23 cellular contexts compared by ENCODE assay signal in the genomic region with DNA sequence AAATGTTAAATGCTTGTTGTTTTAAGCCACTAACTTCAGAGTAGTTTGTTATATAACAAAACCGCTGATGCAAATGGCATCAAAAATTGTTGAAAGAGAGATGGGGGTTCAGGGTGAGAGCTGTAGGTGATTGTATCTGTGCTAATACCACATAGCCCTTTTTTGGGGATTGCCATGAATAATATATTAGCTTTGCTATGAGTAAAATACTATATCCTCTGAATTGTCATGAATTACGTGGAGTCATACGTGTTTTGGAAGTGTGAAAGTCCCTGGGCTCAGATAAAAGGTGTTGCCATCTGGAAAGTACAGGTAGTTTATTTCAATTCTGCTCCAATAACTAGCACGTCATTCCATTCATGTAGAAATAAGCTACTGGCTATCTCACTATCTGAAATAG. TPM values are rescaled to one million over a fixed set of nuclear protein-coding genes. Genes with fewer than 3 reads are reported as not detected.
DNase-seq lines count a peak whose midpoint lies in the region; ATAC-seq and TF ChIP-seq lines count a peak whose summit lies in the region.
"Had no signal": no experiment of that assay in that cellular context is flagged by ENCODE, and none has a peak within 500 bp of the region (broad histone marks: within the 10 kb centered on the region; RNA-seq: fewer than 3 reads in every experiment).

No MANE protein-coding gene starts in this region.

- H3K36me3 ChIP-seq in spleen: peaks cover 0 to under 1% (median 0%) of the 10 kb centered on the region in 6 donors
- H3K36me3 ChIP-seq: ascending aorta, transverse colon had no signal

- peaks cover 0 to 51% (median 22%) of the 10 kb centered on the region in 6 donors for H3K4me1 ChIP-seq in spleen
- H3K4me1 ChIP-seq: ascending aorta had no signal

- H3K27me3 ChIP-seq in spleen (replicated peaks in 1 of 7): peaks cover 0 to 7% (median 0%) of the 10 kb centered on the region in 7 donors
- H3K27me3 ChIP-seq: ascending aorta, hepatocyte, transverse colon had no signal

- peak; percentile 30 for ATAC-seq in GM18502 (IDR thresholded peaks at IDR 0.05; ENCODE audit: poor library complexity, unreplicated experiment)
- ATAC-seq in HG02610 (IDR thresholded peaks at IDR 0.05; ENCODE audit: unreplicated experiment): peak; percentile 61
- ATAC-seq in HG03558 (IDR thresholded peaks at IDR 0.05; ENCODE audit: extremely low read depth, unreplicated experiment): peak; percentile 4
- ATAC-seq in HG02938 (IDR thresholded peaks at IDR 0.05; ENCODE audit: unreplicated experiment): no peak
- ATAC-seq: activated CD4-positive, alpha-beta T cell treated with anti-CD3 and anti-CD28 coated beads for 36 hours; HCT116; left ventricle myocardium superior; Right ventricle myocardium inferior; stimulated activated naive CD8-positive, alpha-beta T cell treated with anti-CD3 and anti-CD28 coated beads, Interleukin-15, amount 100 ng/mL, for 72 hours had no signal

- WGBS in spleen, 5 donors: 63 to 85% (median 73%) methylated on average over 4 of the region's 4 CpGs

- H3K27ac Mint-ChIP-seq in activated CD4-positive, alpha-beta T cell treated with anti-CD3 and anti-CD28 coated beads, Interleukin-2, amount 10 ng/mL, durations not matched to agents 24 days and 14 days: no peak overlapping the region
- H3K27ac Mint-ChIP-seq: activated CD4-positive, alpha-beta T cell treated with anti-CD3 and anti-CD28 coated beads for 36 hours; activated naive CD4-positive, alpha-beta T cell treated with anti-CD3 and anti-CD28 coated beads, Interleukin-2, amount 50 U/mL, for 24 hours; progenitor cell of endocrine pancreas; stimulated activated naive CD8-positive, alpha-beta T cell treated with anti-CD3 and anti-CD28 coated beads, Interleukin-15, amount 100 ng/mL, for 72 hours had no signal

- H3K27ac ChIP-seq in spleen: peak overlapping the region in 5 of 8 donors; percentile 38 to 60 (median 52)
- H3K27ac ChIP-seq: ascending aorta, epithelial cell of prostate, hepatocyte, transverse colon had no signal

- no peak for TF ChIP-seq CTCF in spleen (IDR thresholded peaks at IDR 0.05 in 8 of 11, conservative IDR thresholded peaks at IDR 0.05 in 3 of 11)
- no peak for TF ChIP-seq CTCF in GM13976 (IDR thresholded peaks at IDR 0.05; ENCODE audit: borderline replicate concordance, control extremely low read depth, extremely low read depth, insufficient read depth, missing control alignments)

- H3K4me1 Mint-ChIP-seq in activated CD4-positive, alpha-beta T cell treated with anti-CD3 and anti-CD28 coated beads, Interleukin-2, amount 10 ng/mL, durations not matched to agents 24 days and 14 days: peaks cover 5% of the 10 kb centered on the region
- H3K4me1 Mint-ChIP-seq: activated CD4-positive, alpha-beta T cell treated with anti-CD3 and anti-CD28 coated beads for 36 hours; central memory CD8-positive, alpha-beta T cell had no signal

- H3K9me3 ChIP-seq in spleen: no peaks in the 10 kb centered on the region
- H3K9me3 ChIP-seq: ascending aorta, transverse colon had no signal

- H3K36me3 Mint-ChIP-seq in activated CD4-positive, alpha-beta T cell treated with anti-CD3 and anti-CD28 coated beads, Interleukin-2, amount 10 ng/mL, durations not matched to agents 24 days and 14 days (ENCODE audit: low read depth): no peaks in the 10 kb centered on the region
- H3K36me3 Mint-ChIP-seq: activated naive CD4-positive, alpha-beta T cell treated with anti-CD3 and anti-CD28 coated beads, Interleukin-2, amount 50 U/mL, for 24 hours had no signal

- no peak for TF ChIP-seq POLR2A in spleen (IDR thresholded peaks at IDR 0.05)

- H3K9me3 Mint-ChIP-seq in activated CD4-positive, alpha-beta T cell treated with anti-CD3 and anti-CD28 coated beads, Interleukin-2, amount 10 ng/mL, durations not matched to agents 24 days and 14 days: no peaks in the 10 kb centered on the region
- H3K9me3 Mint-ChIP-seq: activated naive CD4-positive, alpha-beta T cell treated with anti-CD3 and anti-CD28 coated beads, Interleukin-2, amount 50 U/mL, for 24 hours; central memory CD8-positive, alpha-beta T cell; stimulated activated naive CD8-positive, alpha-beta T cell treated with anti-CD3 and anti-CD28 coated beads, Interleukin-15, amount 100 ng/mL, for 72 hours had no signal

- in situ Hi-C loops in GM13976 (cut with MboI; ENCODE audit: low sequenced_read_pairs, unreplicated experiment): no loop called here

- intact Hi-C loops in spleen (cut with DNase I; ENCODE audit: low total_unique reads): no loop called here
- intact Hi-C loops in activated CD4-positive, alpha-beta T cell treated with anti-CD3 and anti-CD28 coated beads, Interleukin-2, amount 10 ng/mL, durations not matched to agents 24 days and 14 days (cut with micrococcal nuclease): no loop called here

- no peak overlapping the region for H3K4me3 Mint-ChIP-seq in activated CD4-positive, alpha-beta T cell treated with anti-CD3 and anti-CD28 coated beads, Interleukin-2, amount 10 ng/mL, durations not matched to agents 24 days and 14 days
- H3K4me3 Mint-ChIP-seq: activated CD4-positive, alpha-beta T cell treated with anti-CD3 and anti-CD28 coated beads for 36 hours; activated naive CD4-positive, alpha-beta T cell treated with anti-CD3 and anti-CD28 coated beads, Interleukin-2, amount 50 U/mL, for 24 hours; central memory CD8-positive, alpha-beta T cell; stimulated activated naive CD8-positive, alpha-beta T cell treated with anti-CD3 and anti-CD28 coated beads, Interleukin-15, amount 100 ng/mL, for 72 hours had no signal

- DNase-seq in spleen: no peak
- no peak for DNase-seq in GM13976 (ENCODE audit: low spot score)
- no peak for DNase-seq in activated CD4-positive, alpha-beta T cell treated with anti-CD3 and anti-CD28 coated beads, Interleukin-2, amount 10 ng/mL, durations not matched to agents 24 days and 14 days
- DNase-seq: activated CD4-positive, alpha-beta T cell treated with anti-CD3 and anti-CD28 coated beads for 36 hours; foreskin fibroblast; left ventricle myocardium superior; NCI-H1105 treated with DMSO at 0.1 percent for 48 hours; stimulated activated CD4-positive, alpha-beta T cell treated with anti-CD3 and anti-CD28 coated beads, Interleukin-2, amount 100 ng/mL, for 24 hours; stimulated activated naive CD8-positive, alpha-beta T cell treated with anti-CD3 and anti-CD28 coated beads, Interleukin-15, amount 100 ng/mL, for 72 hours; SW 1271; transverse colon had no signal

- H3K27me3 Mint-ChIP-seq in activated CD4-positive, alpha-beta T cell treated with anti-CD3 and anti-CD28 coated beads, Interleukin-2, amount 10 ng/mL, durations not matched to agents 24 days and 14 days: no peaks in the 10 kb centered on the region
- H3K27me3 Mint-ChIP-seq: activated CD4-positive, alpha-beta T cell treated with anti-CD3 and anti-CD28 coated beads for 36 hours; activated naive CD4-positive, alpha-beta T cell treated with anti-CD3 and anti-CD28 coated beads, Interleukin-2, amount 50 U/mL, for 24 hours; central memory CD8-positive, alpha-beta T cell; progenitor cell of endocrine pancreas; stimulated activated naive CD8-positive, alpha-beta T cell treated with anti-CD3 and anti-CD28 coated beads, Interleukin-15, amount 100 ng/mL, for 72 hours had no signal

- H3K4me3 ChIP-seq in spleen: no peak overlapping the region
- H3K4me3 ChIP-seq: ascending aorta, hepatocyte, transverse colon had no signal

RNA-seq across cellular contexts. Expression of a gene that starts 30.6 kb away (rescaled TPM):
- 10 to 100 TPM; 15.8 to 29.8 (median 19.3) TPM for total RNA-seq in spleen
- 10 to 100 TPM; 12.3 to 17.6 (median 13.6) TPM for polyA plus RNA-seq in spleen
- total RNA-seq in activated CD4-positive, alpha-beta T cell treated with anti-CD3 and anti-CD28 coated beads, Interleukin-2, amount 10 ng/mL, durations not matched to agents 24 days and 14 days: 13.3 and 14.5 TPM in 2 replicates

RNA-seq across cellular contexts. Expression of a gene that starts 36.9 kb away (rescaled TPM):
- 100 to 1,000 TPM; 129 to 231 (median 200) TPM for total RNA-seq in spleen
- polyA plus RNA-seq in spleen: 10 to 100 TPM; 30.5 to 38.7 (median 35.5) TPM
- total RNA-seq in activated CD4-positive, alpha-beta T cell treated with anti-CD3 and anti-CD28 coated beads, Interleukin-2, amount 10 ng/mL, durations not matched to agents 24 days and 14 days: not detected in 2 replicates
- total RNA-seq: activated CD4-positive, alpha-beta T cell treated with anti-CD3 and anti-CD28 coated beads for 36 hours had no signal
- polyA plus RNA-seq: hepatocyte had no signal

Comparison
In these comparisons a context has a peak if more than half of its experiments do, and no peak if none do; other contexts are left out.
1. RNA of a gene that starts 36.9 kb away (total RNA-seq): 129 to 231 TPM in spleen; not detected in activated CD4-positive, alpha-beta T cell treated with anti-CD3 and anti-CD28 coated beads, Interleukin-2, amount 10 ng/mL, durations not matched to agents 24 days and 14 days; every median in the first group is over 100 times any median in the second.